ENCODE assay signal across 1 cellular context in the genomic region with DNA sequence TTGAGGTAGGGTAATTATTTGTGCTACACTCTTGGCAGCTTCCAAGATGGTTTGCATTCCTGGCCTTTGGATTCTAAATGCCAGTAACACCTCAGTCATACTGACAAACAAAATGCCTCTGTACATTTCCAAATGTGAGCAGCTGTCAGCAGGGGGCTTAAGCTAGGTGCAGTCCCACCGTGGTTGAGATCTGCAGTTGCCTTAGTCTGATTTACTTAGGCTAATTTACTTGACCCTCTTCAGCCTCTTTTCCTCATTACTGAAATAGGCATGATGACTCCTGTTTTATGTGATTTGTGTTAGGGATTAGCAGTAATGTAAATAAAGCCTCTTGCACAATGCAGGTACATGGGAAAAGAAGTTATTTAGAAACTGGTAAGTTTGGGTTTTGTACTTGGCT.
TF ChIP-seq lines count a peak whose summit lies in the region.

No MANE protein-coding gene starts in this region.

TF ChIP-seq in HepG2, 621 proteins besides CTCF, POLR2A, EP300 and RAD21 (continued from another document):
- TF ChIP-seq, protein P1, sequence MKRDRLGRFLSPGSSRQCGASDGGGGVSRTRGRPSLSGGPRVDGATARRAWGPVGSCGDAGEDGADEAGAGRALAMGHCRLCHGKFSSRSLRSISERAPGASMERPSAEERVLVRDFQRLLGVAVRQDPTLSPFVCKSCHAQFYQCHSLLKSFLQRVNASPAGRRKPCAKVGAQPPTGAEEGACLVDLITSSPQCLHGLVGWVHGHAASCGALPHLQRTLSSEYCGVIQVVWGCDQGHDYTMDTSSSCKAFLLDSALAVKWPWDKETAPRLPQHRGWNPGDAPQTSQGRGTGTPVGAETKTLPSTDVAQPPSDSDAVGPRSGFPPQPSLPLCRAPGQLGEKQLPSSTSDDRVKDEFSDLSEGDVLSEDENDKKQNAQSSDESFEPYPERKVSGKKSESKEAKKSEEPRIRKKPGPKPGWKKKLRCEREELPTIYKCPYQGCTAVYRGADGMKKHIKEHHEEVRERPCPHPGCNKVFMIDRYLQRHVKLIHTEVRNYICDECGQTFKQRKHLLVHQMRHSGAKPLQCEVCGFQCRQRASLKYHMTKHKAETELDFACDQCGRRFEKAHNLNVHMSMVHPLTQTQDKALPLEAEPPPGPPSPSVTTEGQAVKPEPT (CRISPR knock-in tag; IDR thresholded peaks at IDR 0.05; ENCODE audit: low read depth), result no peak
- TF ChIP-seq ZNF17 (CRISPR knock-in tag; IDR thresholded peaks at IDR 0.05), result no peak
- no peak for TF ChIP-seq JDP2 (CRISPR knock-in tag; IDR thresholded peaks at IDR 0.05; ENCODE audit: borderline replicate concordance)
- TF ChIP-seq FOXP1 (IDR thresholded peaks at IDR 0.05), result no peak
- peak; percentile 38; the same call in 1 of the 2 replicates for TF ChIP-seq FOXP1 (CRISPR knock-in tag; IDR thresholded peaks at IDR 0.05)
- no peak for TF ChIP-seq SRF (IDR thresholded peaks at IDR 0.05; ENCODE audit: low read depth, low read length)
- TF ChIP-seq GTF3A (CRISPR knock-in tag; conservative IDR thresholded peaks at IDR 0.05), result no peak
- TF ChIP-seq, protein P2, sequence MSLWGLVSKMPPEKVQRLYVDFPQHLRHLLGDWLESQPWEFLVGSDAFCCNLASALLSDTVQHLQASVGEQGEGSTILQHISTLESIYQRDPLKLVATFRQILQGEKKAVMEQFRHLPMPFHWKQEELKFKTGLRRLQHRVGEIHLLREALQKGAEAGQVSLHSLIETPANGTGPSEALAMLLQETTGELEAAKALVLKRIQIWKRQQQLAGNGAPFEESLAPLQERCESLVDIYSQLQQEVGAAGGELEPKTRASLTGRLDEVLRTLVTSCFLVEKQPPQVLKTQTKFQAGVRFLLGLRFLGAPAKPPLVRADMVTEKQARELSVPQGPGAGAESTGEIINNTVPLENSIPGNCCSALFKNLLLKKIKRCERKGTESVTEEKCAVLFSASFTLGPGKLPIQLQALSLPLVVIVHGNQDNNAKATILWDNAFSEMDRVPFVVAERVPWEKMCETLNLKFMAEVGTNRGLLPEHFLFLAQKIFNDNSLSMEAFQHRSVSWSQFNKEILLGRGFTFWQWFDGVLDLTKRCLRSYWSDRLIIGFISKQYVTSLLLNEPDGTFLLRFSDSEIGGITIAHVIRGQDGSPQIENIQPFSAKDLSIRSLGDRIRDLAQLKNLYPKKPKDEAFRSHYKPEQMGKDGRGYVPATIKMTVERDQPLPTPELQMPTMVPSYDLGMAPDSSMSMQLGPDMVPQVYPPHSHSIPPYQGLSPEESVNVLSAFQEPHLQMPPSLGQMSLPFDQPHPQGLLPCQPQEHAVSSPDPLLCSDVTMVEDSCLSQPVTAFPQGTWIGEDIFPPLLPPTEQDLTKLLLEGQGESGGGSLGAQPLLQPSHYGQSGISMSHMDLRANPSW (CRISPR knock-in tag; IDR thresholded peaks at IDR 0.05; ENCODE audit: borderline replicate concordance), result no peak
